ENCODE assay signal across 29 cellular contexts in the genomic region with DNA sequence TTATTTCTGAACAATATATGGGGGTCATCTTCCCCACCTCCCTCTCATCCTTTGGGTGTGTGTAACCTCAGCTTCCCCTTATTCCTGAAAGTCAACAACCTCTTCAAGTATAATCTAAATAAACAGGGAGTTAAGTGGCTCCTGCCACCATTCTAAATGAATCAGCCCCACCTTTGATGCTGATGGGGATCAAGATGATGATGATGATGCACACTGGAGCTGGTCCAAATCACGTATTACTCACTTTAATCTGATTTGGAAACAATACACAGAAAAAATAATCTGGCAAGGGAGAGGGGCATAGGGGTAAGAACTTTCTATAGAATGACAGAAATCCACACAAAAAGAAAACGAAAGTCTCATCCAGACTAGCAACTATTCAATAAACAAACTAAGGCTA. TPM values are rescaled to one million over a fixed set of nuclear protein-coding genes. Genes with fewer than 3 reads are reported as not detected.
A peak's percentile ranks its signal among the peaks of the same experiment; 100 is the strongest.
DNase-seq lines count a peak whose midpoint lies in the region; ATAC-seq, FAIRE-seq and TF ChIP-seq lines count a peak whose summit lies in the region.
"Had no signal": no experiment of that assay in that cellular context is flagged by ENCODE, and none has a peak within 500 bp of the region (broad histone marks: within the 10 kb centered on the region; RNA-seq: fewer than 3 reads in every experiment).

No MANE protein-coding gene starts in this region.

- H2AFZ ChIP-seq in PC-3 (ENCODE audit: low read length), result no peak overlapping the region
- H2AFZ ChIP-seq: GM23338 had no signal

- ATAC-seq in PC-3, result no peak
- ATAC-seq: foreskin keratinocyte, GM23338, HepG2 had no signal

- TF ChIP-seq CTCF in PC-3 (conservative IDR thresholded peaks at IDR 0.05; ENCODE audit: low read depth, low read length), result no peak

- H3K9me2 ChIP-seq in PC-3 (replicated peaks; ENCODE audit: low read length), result no peaks in the 10 kb centered on the region

- no peak overlapping the region for H3K9ac ChIP-seq in PC-3 (ENCODE audit: low read length)

- H3K4me3 ChIP-seq in PC-3 (ENCODE audit: low read length), result no peak overlapping the region
- H3K4me3 ChIP-seq: dorsolateral prefrontal cortex, GM23338 had no signal

- CTCF ChIA-PET in PC-3 (lab: Charles Lee), result no interaction called here

- peaks cover 68% of the 10 kb centered on the region for H3K79me2 ChIP-seq in PC-3 (ENCODE audit: low read length)

- H3K4me1 Mint-ChIP-seq in activated naive CD8-positive, alpha-beta T cell (ENCODE audit: low read depth), result peaks cover 51% of the 10 kb centered on the region
- H3K4me1 Mint-ChIP-seq in activated naive CD8-positive, alpha-beta T cell treated with anti-CD3 and anti-CD28 coated beads for 36 hours, result peaks cover 38% of the 10 kb centered on the region
- H3K4me1 Mint-ChIP-seq: naive B cell had no signal

- H3K27ac ChIP-seq in PC-3 (ENCODE audit: low read length), result no peak overlapping the region
- H3K27ac ChIP-seq: 22Rv1, dorsolateral prefrontal cortex, epithelial cell of prostate, foreskin keratinocyte had no signal

- no peaks in the 10 kb centered on the region for H3K9me3 ChIP-seq in PC-3 (ENCODE audit: low read length)

- intact Hi-C loops in PC-3 (cut with micrococcal nuclease), result no loop called here

- DNase-seq in DMS53 (lab: John Stamatoyannopoulos, UW) (peak; percentile 31), DMS53 treated with DMSO at 0.1 percent for 48 hours (lab: John Stamatoyannopoulos, UW; ENCODE audit: unreplicated experiment) (no peak), PC-3 (peak; percentile 8), lung microvascular endothelial cell (ENCODE audit: low read depth in 2 of 2) (peak; percentile 6 to 43), GOT3 (lab: John Stamatoyannopoulos, UW) (no peak), urothelium cell line (ENCODE audit: low spot score) (no peak)
- no peak for DNase-seq in activated naive CD8-positive, alpha-beta T cell treated with anti-CD3 and anti-CD28 coated beads for 36 hours
- DNase-seq: activated CD4-positive, CD25-positive, alpha-beta regulatory T cell treated with anti-CD3 and anti-CD28 coated beads, Interleukin-2, amount 50 U/mL, for 72 hours; activated effector memory CD4-positive, alpha-beta T cell treated with anti-CD3 and anti-CD28 coated beads, Interleukin-2, amount 50 U/mL, for 16 hours; aorta; DMS79 treated with DMSO at 0.1 percent for 48 hours; dorsolateral prefrontal cortex; foreskin keratinocyte; naive B cell; NCI-H1105 treated with DMSO at 0.1 percent for 48 hours; NCI-H2107; NCI-H524; nucleus accumbens; small intestine; stimulated activated CD4-positive, alpha-beta T cell treated with anti-CD3 and anti-CD28 coated beads, Interleukin-4, amount 100 ng/mL, for 24 hours; stimulated activated naive CD4-positive, alpha-beta T cell treated with Interleukin-2 at 50 U/mL for 16 hours; SW 1271 had no signal

- no peaks in the 10 kb centered on the region for H3K36me3 ChIP-seq in PC-3 (ENCODE audit: low read depth, low read length)

- H3K27ac Mint-ChIP-seq in activated naive CD8-positive, alpha-beta T cell, result peak overlapping the region; percentile 56
- H3K27ac Mint-ChIP-seq in activated naive CD8-positive, alpha-beta T cell treated with anti-CD3 and anti-CD28 coated beads for 36 hours, result no peak overlapping the region
- H3K27ac Mint-ChIP-seq: B cell, GM23338, naive B cell had no signal

- peaks cover 13% of the 10 kb centered on the region for H3K4me1 ChIP-seq in PC-3 (ENCODE audit: insufficient read depth, low read length)

- no peak overlapping the region for H3K4me2 ChIP-seq in PC-3 (ENCODE audit: low read length)
- H3K4me2 ChIP-seq: GM23338 had no signal

- no peak for FAIRE-seq in urothelium cell line (lab: Jason Lieb, UNC)
- FAIRE-seq: HepG2, small intestine had no signal

- no peaks in the 10 kb centered on the region for H3F3A ChIP-seq in PC-3 (ENCODE audit: low read length, unreplicated experiment)

- H3K4me3 Mint-ChIP-seq in activated naive CD8-positive, alpha-beta T cell, result no peak overlapping the region
- no peak overlapping the region for H3K4me3 Mint-ChIP-seq in activated naive CD8-positive, alpha-beta T cell treated with anti-CD3 and anti-CD28 coated beads for 36 hours
- H3K4me3 Mint-ChIP-seq: B cell; central memory CD8-positive, alpha-beta T cell; GM23338; naive B cell had no signal

- BruUV-seq in PC-3 (replicated peaks; lab: Mats Ljungman, UMichigan), result no TSS peak

- POLR2A ChIA-PET in PC-3 (lab: Charles Lee; ENCODE audit: unreplicated experiment), result no interaction called here

- no peaks in the 10 kb centered on the region for H3K9me3 Mint-ChIP-seq in activated naive CD8-positive, alpha-beta T cell (ENCODE audit: low read depth)
- no peaks in the 10 kb centered on the region for H3K9me3 Mint-ChIP-seq in activated naive CD8-positive, alpha-beta T cell treated with anti-CD3 and anti-CD28 coated beads for 36 hours
- H3K9me3 Mint-ChIP-seq: central memory CD8-positive, alpha-beta T cell; GM23338; naive B cell had no signal

- 0 out of 2 replicates have a peak, but pooled peaks cover 7% of the 10 kb centered on the region for H4K20me1 ChIP-seq in PC-3 (ENCODE audit: low read length)

- peaks cover 3% of the 10 kb centered on the region for H3K36me3 Mint-ChIP-seq in activated naive CD8-positive, alpha-beta T cell
- peaks cover 1% of the 10 kb centered on the region for H3K36me3 Mint-ChIP-seq in activated naive CD8-positive, alpha-beta T cell treated with anti-CD3 and anti-CD28 coated beads for 36 hours
- H3K36me3 Mint-ChIP-seq: naive B cell had no signal

- no peaks in the 10 kb centered on the region for H3K27me3 ChIP-seq in PC-3 (ENCODE audit: low read length)
- H3K27me3 ChIP-seq: dorsolateral prefrontal cortex, foreskin keratinocyte had no signal

- no peaks in the 10 kb centered on the region for H3K27me3 Mint-ChIP-seq in activated naive CD8-positive, alpha-beta T cell
- H3K27me3 Mint-ChIP-seq in activated naive CD8-positive, alpha-beta T cell treated with anti-CD3 and anti-CD28 coated beads for 36 hours, result no peaks in the 10 kb centered on the region
- H3K27me3 Mint-ChIP-seq: B cell; central memory CD8-positive, alpha-beta T cell; naive B cell had no signal

RNA-seq across cellular contexts. Expression of a gene that starts 7.1 kb away (rescaled TPM):
- 1 to 10 TPM; 6.4 to 7.1 TPM for total RNA-seq in activated naive CD8-positive, alpha-beta T cell treated with anti-CD3 and anti-CD28 coated beads for 36 hours
- total RNA-seq in PC-3 (2014; rRNA removed) (6.7 and 9.0 TPM in 2 replicates), lung microvascular endothelial cell (11.1 and 13.3 TPM in 2 replicates)

Comparison
In these comparisons a context has a peak if more than half of its experiments do, and no peak if none do; other contexts are left out.
1. DNase-seq: peak in DMS53 (single experiment), PC-3 (single experiment) and lung microvascular endothelial cell (2 of 2); none in DMS53 treated with DMSO at 0.1 percent for 48 hours (single experiment), activated naive CD8-positive, alpha-beta T cell treated with anti-CD3 and anti-CD28 coated beads for 36 hours (single experiment), GOT3 (single experiment) and urothelium cell line (single experiment).